In genomic region chr12:21416611-21417121, GRCh38 we compare ENCODE assay signal across 20 cellular contexts. TPM values are rescaled to one million over a fixed set of nuclear protein-coding genes. Genes with fewer than 3 reads are reported as not detected.
A peak's percentile ranks its signal among the peaks of the same experiment; 100 is the strongest.
DNase-seq lines count a peak whose midpoint lies in the region; ATAC-seq and TF ChIP-seq lines count a peak whose summit lies in the region.
"Had no signal": no experiment of that assay in that cellular context is flagged by ENCODE, and none has a peak within 500 bp of the region (broad histone marks: within the 10 kb centered on the region; RNA-seq: fewer than 3 reads in every experiment).

No MANE protein-coding gene starts in this region.

- no peaks in the 10 kb centered on the region for H3K36me3 ChIP-seq in body of pancreas (replicated peaks in 1 of 2; ENCODE audit: insufficient read depth in 1 of 2, low read depth in 2 of 2)
- H3K36me3 ChIP-seq: pancreas, upper lobe of right lung had no signal

- no peaks in the 10 kb centered on the region for H3K9me3 ChIP-seq in body of pancreas
- H3K9me3 ChIP-seq: pancreas, upper lobe of right lung had no signal

- intact Hi-C loops in body of pancreas (cut with DNase I) = no loop called here

- TF ChIP-seq POLR2A in body of pancreas (IDR thresholded peaks at IDR 0.05) = no peak

- no peak overlapping the region for H3K27ac ChIP-seq in body of pancreas
- H3K27ac ChIP-seq: pancreas, upper lobe of right lung had no signal

- DNase-seq in A172 (ENCODE audit: low spot score) (peak; percentile 51), HCEC 1CT (peak; percentile 53), choroid plexus epithelial cell (ENCODE audit: low read depth) (peak; percentile 50), kidney tubule cell (ENCODE audit: low spot score) (peak; percentile 95), body of pancreas (no peak)
- DNase-seq in stimulated activated CD4-positive, alpha-beta T cell treated with anti-CD3 and anti-CD28 coated beads, Interleukin-15, amount 100 ng/mL, for 24 hours = no peak
- DNase-seq: activated CD4-positive, alpha-beta T cell treated with anti-CD3 and anti-CD28 coated beads, Interleukin-2, amount 10 ng/mL, durations not matched to agents 7 days and 5 days; activated T-cell treated with anti-CD3 and anti-CD28 coated beads for 4 hours; KBM-7; midbrain; NCI-H2227 treated with DMSO at 0.1 percent for 48 hours; pancreas; SIG-M5; stimulated activated naive CD8-positive, alpha-beta T cell treated with anti-CD3 and anti-CD28 coated beads, Interleukin-15, Interleukin-2, amounts not matched to agents 100 U/mL and 50 U/mL, for 24 hours; T1000; upper lobe of right lung had no signal

- WGBS in body of pancreas, 2 donors = 47 to 58% methylated on average over 2 of the region's 2 CpGs

- ATAC-seq in body of pancreas = no peak
- no peak for ATAC-seq in HG02840 (IDR thresholded peaks at IDR 0.05; ENCODE audit: low FRiP score, unreplicated experiment)
- ATAC-seq in GM19328 (IDR thresholded peaks at IDR 0.05; ENCODE audit: unreplicated experiment) = no peak
- ATAC-seq: pancreas; stimulated activated naive CD8-positive, alpha-beta T cell treated with anti-CD3 and anti-CD28 coated beads, Interleukin-15, Interleukin-2, amounts not matched to agents 100 U/mL and 50 U/mL, for 24 hours; upper lobe of right lung had no signal

- H3K4me3 ChIP-seq in choroid plexus epithelial cell (ENCODE audit: low read depth, low read length) (no peak overlapping the region), body of pancreas (no peak overlapping the region)
- H3K4me3 ChIP-seq: pancreas, upper lobe of right lung had no signal

- TF ChIP-seq CTCF in choroid plexus epithelial cell (conservative IDR thresholded peaks at IDR 0.05; ENCODE audit: low read depth, low read length) (no peak), body of pancreas (IDR thresholded peaks at IDR 0.05) (no peak)

- H3K4me1 ChIP-seq in body of pancreas = no peaks in the 10 kb centered on the region
- H3K4me1 ChIP-seq: pancreas, upper lobe of right lung had no signal

- H3K27me3 ChIP-seq in body of pancreas = no peaks in the 10 kb centered on the region
- H3K27me3 ChIP-seq: pancreas, upper lobe of right lung had no signal

RNA-seq across cellular contexts. Expression of gene PYROXD1, which starts 20.8 kb away (rescaled TPM):
- total RNA-seq in A172 (2014; rRNA removed; shearing (Covaris generic)) = 5.9 and 6.9 TPM in 2 replicates
- 10 to 100 TPM; 12.5 to 12.7 TPM for total RNA-seq in body of pancreas

RNA-seq across cellular contexts. Expression of gene IAPP, which starts 44.0 kb away (rescaled TPM):
- total RNA-seq in A172 (2014; rRNA removed; shearing (Covaris generic)) = not detected in 2 replicates
- total RNA-seq in body of pancreas = 100 to 1,000 TPM in 1 of 2 donors, 1 to 10 TPM in 1; 3.6 to 111 TPM
- total RNA-seq: activated CD4-positive, alpha-beta T cell treated with anti-CD3 and anti-CD28 coated beads, Interleukin-2, amount 10 ng/mL, durations not matched to agents 7 days and 5 days; cardiac septum; glomerular endothelial cell; upper lobe of right lung had no signal

Comparison
In these comparisons a context has a peak if more than half of its experiments do, and no peak if none do; other contexts are left out.
1. DNase-seq: peak in A172 (single experiment), HCEC 1CT (single experiment), choroid plexus epithelial cell (single experiment) and kidney tubule cell (single experiment); none in stimulated activated CD4-positive, alpha-beta T cell treated with anti-CD3 and anti-CD28 coated beads, Interleukin-15, amount 100 ng/mL, for 24 hours (single experiment) and body of pancreas (0 of 4).